Comparison of ENCODE assay signal across 24 cellular contexts in the genomic region with DNA sequence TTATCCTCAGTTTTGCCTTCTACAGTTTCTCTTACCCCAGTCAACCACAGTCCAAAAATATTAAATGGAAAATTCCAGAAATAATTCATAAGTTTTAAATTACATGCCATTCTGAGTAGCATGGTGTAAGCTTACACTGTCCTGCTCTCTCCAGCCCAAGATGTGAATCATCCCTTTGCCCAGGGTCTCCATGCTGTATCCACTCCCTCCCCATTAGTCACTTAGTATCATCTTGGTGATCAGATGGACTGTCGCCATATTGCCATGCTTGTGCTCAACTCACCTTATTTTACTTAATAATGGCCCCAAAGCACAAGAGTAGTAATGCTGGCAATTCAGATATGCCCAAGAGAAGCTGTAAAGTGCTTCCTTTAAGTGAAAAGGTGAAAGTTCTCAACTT. TPM values are rescaled to one million over a fixed set of nuclear protein-coding genes. Genes with fewer than 3 reads are reported as not detected.
A peak's percentile ranks its signal among the peaks of the same experiment; 100 is the strongest.
DNase-seq lines count a peak whose midpoint lies in the region; ATAC-seq, FAIRE-seq and TF ChIP-seq lines count a peak whose summit lies in the region.
"Had no signal": no experiment of that assay in that cellular context is flagged by ENCODE, and none has a peak within 500 bp of the region (broad histone marks: within the 10 kb centered on the region; RNA-seq: fewer than 3 reads in every experiment).

No MANE protein-coding gene starts in this region.

- H3K27ac Mint-ChIP-seq in astrocyte (ENCODE audit: unreplicated experiment) (no peak overlapping the region), natural killer cell (no peak overlapping the region)
- H3K27ac Mint-ChIP-seq: activated CD4-positive, alpha-beta memory T cell treated with anti-CD3 and anti-CD28 coated beads for 36 hours; mesothelial cell of epicardium; progenitor cell of endocrine pancreas had no signal

- H3K4me1 ChIP-seq in astrocyte (ENCODE audit: insufficient read depth, low read length) (no peaks in the 10 kb centered on the region), prostate gland (replicated peaks) (no peaks in the 10 kb centered on the region)
- H3K4me1 ChIP-seq: vagina had no signal

- H4K20me1 ChIP-seq in astrocyte (ENCODE audit: insufficient read depth, low read length) = no peaks in the 10 kb centered on the region

- H3K4me3 ChIP-seq in astrocyte (ENCODE audit: insufficient read depth, low read depth, low read length) (no peak overlapping the region), fibroblast of the aortic adventitia (ENCODE audit: low read depth, low read length) (no peak overlapping the region), prostate gland (no peak overlapping the region)
- H3K4me3 ChIP-seq: smooth muscle cell, vagina had no signal

- TF ChIP-seq CTCF in astrocyte (IDR thresholded peaks at IDR 0.05; ENCODE audit: insufficient read depth, low read depth, low read length) (no peak), fibroblast of the aortic adventitia (IDR thresholded peaks at IDR 0.05; ENCODE audit: insufficient read depth, low read length) (no peak), prostate gland (IDR thresholded peaks at IDR 0.05) (no peak), natural killer cell (IDR thresholded peaks at IDR 0.05) (no peak)

- peaks cover 3% of the 10 kb centered on the region for H3K4me1 Mint-ChIP-seq in astrocyte (ENCODE audit: low read depth, unreplicated experiment)
- no peaks in the 10 kb centered on the region for H3K4me1 Mint-ChIP-seq in natural killer cell
- H3K4me1 Mint-ChIP-seq: mesothelial cell of epicardium had no signal

- H3K27ac ChIP-seq in astrocyte (ENCODE audit: low read depth, low read length) (no peak overlapping the region), prostate gland (no peak overlapping the region)
- H3K27ac ChIP-seq: C4-2B, vagina, WERI-Rb-1 had no signal

- H3K27me3 ChIP-seq in astrocyte (ENCODE audit: insufficient read depth, low read length) = no peaks in the 10 kb centered on the region
- no peaks in the 10 kb centered on the region for H3K27me3 ChIP-seq in prostate gland (replicated peaks; ENCODE audit: insufficient read depth)
- H3K27me3 ChIP-seq: vagina had no signal

- WGBS in prostate gland = 100% methylated on average over 1 of the region's 1 CpG

- H3K9me3 ChIP-seq in astrocyte (ENCODE audit: insufficient read depth, low read depth, low read length) = no peaks in the 10 kb centered on the region
- no peaks in the 10 kb centered on the region for H3K9me3 ChIP-seq in prostate gland
- H3K9me3 ChIP-seq: vagina had no signal

- no peak for ATAC-seq in HG03439 (IDR thresholded peaks at IDR 0.05; ENCODE audit: unreplicated experiment)
- ATAC-seq in natural killer cell = no peak
- no peak for ATAC-seq in HG03175 (IDR thresholded peaks at IDR 0.05; ENCODE audit: unreplicated experiment)
- ATAC-seq: HCT116 had no signal

- no peak overlapping the region for H2AFZ ChIP-seq in astrocyte (ENCODE audit: low read depth, low read length)

- H3K9me3 Mint-ChIP-seq in astrocyte (ENCODE audit: unreplicated experiment) (no peaks in the 10 kb centered on the region), natural killer cell (no peaks in the 10 kb centered on the region)
- H3K9me3 Mint-ChIP-seq: activated CD4-positive, alpha-beta memory T cell treated with anti-CD3 and anti-CD28 coated beads for 36 hours; mesothelial cell of epicardium had no signal

- H3K4me3 Mint-ChIP-seq in astrocyte (ENCODE audit: unreplicated experiment) = no peak overlapping the region
- H3K4me3 Mint-ChIP-seq in natural killer cell = no peak overlapping the region
- H3K4me3 Mint-ChIP-seq: activated CD4-positive, alpha-beta memory T cell treated with anti-CD3 and anti-CD28 coated beads for 36 hours; mesothelial cell of epicardium had no signal

- H3K79me2 ChIP-seq in astrocyte (ENCODE audit: insufficient read depth, low read length) = no peaks in the 10 kb centered on the region

- H3K27me3 Mint-ChIP-seq in astrocyte (ENCODE audit: low read depth, unreplicated experiment) = no peaks in the 10 kb centered on the region
- H3K27me3 Mint-ChIP-seq in natural killer cell (ENCODE audit: low read depth in 2 of 2) = peaks cover 0 to 5% of the 10 kb centered on the region in 2 donors
- H3K27me3 Mint-ChIP-seq: progenitor cell of endocrine pancreas had no signal

- DNase-seq in AG20443 (ENCODE audit: low spot score) (peak; percentile 11), M059J (ENCODE audit: low read depth) (peak; percentile 65), astrocyte (ENCODE audit: low read depth) (peak; percentile 59), fibroblast of the aortic adventitia (ENCODE audit: low read depth) (peak; percentile 15), prostate gland (ENCODE audit: low spot score) (no peak), natural killer cell (no peak)
- DNase-seq: activated CD4-positive, alpha-beta memory T cell treated with anti-CD3 and anti-CD28 coated beads for 36 hours; activated naive CD4-positive, alpha-beta T cell; activated T-cell treated with anti-CD3 and anti-CD28 coated beads, Interleukin-2, amount 50 U/mL, for 1 hour; aorta; KBM-7; NCI-H2029 treated with DMSO at 0.1 percent for 48 hours; Right ventricle myocardium superior; stimulated activated CD4-positive, alpha-beta T cell treated with anti-CD3 and anti-CD28 coated beads, Interleukin-4, amount 100 ng/mL, for 24 hours; WERI-Rb-1 had no signal

- H3K36me3 Mint-ChIP-seq in astrocyte (ENCODE audit: low read depth, unreplicated experiment) (no peaks in the 10 kb centered on the region), natural killer cell (no peaks in the 10 kb centered on the region)
- H3K36me3 Mint-ChIP-seq: activated CD4-positive, alpha-beta memory T cell treated with anti-CD3 and anti-CD28 coated beads for 36 hours; mesothelial cell of epicardium had no signal

- H3K36me3 ChIP-seq in astrocyte (ENCODE audit: insufficient read depth, low read length) = no peaks in the 10 kb centered on the region
- H3K36me3 ChIP-seq in prostate gland = no peaks in the 10 kb centered on the region
- H3K36me3 ChIP-seq: vagina, WERI-Rb-1 had no signal

- TF ChIP-seq POLR2A in prostate gland (IDR thresholded peaks at IDR 0.05) = no peak

- no peak overlapping the region for H3K9ac ChIP-seq in astrocyte (ENCODE audit: low read length)

- intact Hi-C loops in prostate gland (cut with DNase I) = no loop called here
- intact Hi-C loops in natural killer cell (cut with micrococcal nuclease) = no loop called here

- no peak overlapping the region for H3K4me2 ChIP-seq in astrocyte (ENCODE audit: low read length)
- H3K4me2 ChIP-seq: smooth muscle cell had no signal

- FAIRE-seq in astrocyte (lab: Jason Lieb, UNC) = no peak
- FAIRE-seq: colon had no signal

RNA-seq across cellular contexts. Expression of gene CCNT2, which starts 18.5 kb away (rescaled TPM):
- 11.7 and 18.1 TPM in 2 replicates for total RNA-seq in M059J (2014; rRNA removed; shearing (Covaris generic))
- total RNA-seq in astrocyte (33.2 and 33.4 TPM in 2 replicates), fibroblast of the aortic adventitia (ENCODE audit: low replicate concordance) (18.1 and 25.8 TPM in 2 replicates), prostate gland (10 to 100 TPM; 24.1 to 34.8 TPM), natural killer cell (10 to 100 TPM; 86.9 to 93.1 (median 87.8) TPM)

Comparison
In these comparisons a context has a peak if more than half of its experiments do, and no peak if none do; other contexts are left out.
1. DNase-seq: peak in AG20443 (single experiment), M059J (single experiment), astrocyte (single experiment) and fibroblast of the aortic adventitia (single experiment); none in prostate gland (single experiment) and natural killer cell (single experiment).